In the genomic region with DNA sequence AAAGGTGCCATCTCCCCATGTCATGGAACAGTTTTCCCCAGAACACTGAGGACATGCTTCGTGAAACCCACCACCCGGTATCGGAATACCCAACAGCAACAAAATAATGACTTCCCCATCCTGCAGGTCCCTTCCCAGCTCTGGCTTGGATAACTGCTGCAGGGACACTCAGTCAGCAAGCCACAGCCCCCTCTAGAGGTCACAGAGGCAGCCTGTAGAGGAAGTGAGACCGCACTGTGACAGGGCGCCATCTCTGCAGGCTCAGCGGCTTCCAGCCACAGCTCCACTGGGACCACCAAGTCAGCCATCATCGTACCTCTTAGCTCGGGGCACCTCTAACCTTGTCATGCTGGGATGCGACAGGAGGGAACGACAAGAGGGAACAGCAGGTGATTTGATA, we compare ENCODE assay signal across 14 cellular contexts.
DNase-seq lines count a peak whose midpoint lies in the region; TF ChIP-seq lines count a peak whose summit lies in the region.
"Had no signal": no experiment of that assay in that cellular context is flagged by ENCODE, and none has a peak within 500 bp of the region (broad histone marks: within the 10 kb centered on the region; RNA-seq: fewer than 3 reads in every experiment).

No MANE protein-coding gene starts in this region.

- H3K36me3 ChIP-seq in brain microvascular endothelial cell (replicated peaks): no peaks in the 10 kb centered on the region
- H3K36me3 ChIP-seq in neuronal stem cell (replicated peaks in 1 of 2; ENCODE audit: control insufficient read depth in 2 of 2, insufficient read depth in 2 of 2, low read length in 2 of 2): no peaks in the 10 kb centered on the region

- no peak overlapping the region for H3K18ac ChIP-seq in neuronal stem cell (ENCODE audit: low read length)

- no peak for TF ChIP-seq EP300 in Ishikawa (IDR thresholded peaks at IDR 0.05; ENCODE audit: borderline replicate concordance)

- no peak overlapping the region for H2BK5ac ChIP-seq in neuronal stem cell (ENCODE audit: low read length)

- peak; percentile 22 for TF ChIP-seq CTCF in brain microvascular endothelial cell (IDR thresholded peaks at IDR 0.05; ENCODE audit: low read depth, low read length, missing control alignments)

- no peak overlapping the region for H4K91ac ChIP-seq in neuronal stem cell (ENCODE audit: low read depth, low read length, poor library complexity)

- in situ Hi-C loops in brain microvascular endothelial cell (cut with HindIII; ENCODE audit: low pct_ligation_motif_present, low sequenced_read_pairs): no loop called here

- H3K14ac ChIP-seq in neuronal stem cell (ENCODE audit: low read length): no peak overlapping the region

- H3K4me3 ChIP-seq in brain microvascular endothelial cell (ENCODE audit: low read depth, low read length) (no peak overlapping the region), neuronal stem cell (ENCODE audit: low read length in 2 of 2) (no peak overlapping the region)
- H3K4me3 ChIP-seq: body of pancreas had no signal

- peaks cover 2 to 5% of the 10 kb centered on the region in 2 donors for H3K4me1 ChIP-seq in neuronal stem cell (ENCODE audit: control insufficient read depth in 2 of 2, insufficient read depth in 1 of 2, low read depth in 1 of 2, low read length in 2 of 2)
- H3K4me1 ChIP-seq: body of pancreas had no signal

- H3K27ac ChIP-seq in brain microvascular endothelial cell: no peak overlapping the region
- H3K27ac ChIP-seq in neuronal stem cell (replicated peaks; ENCODE audit: low read length): no peak overlapping the region
- H3K27ac ChIP-seq: body of pancreas had no signal

- H3K4me2 ChIP-seq in neuronal stem cell (ENCODE audit: insufficient read depth, low read length, poor library complexity, severe bottlenecking): no peak overlapping the region

- H3K23ac ChIP-seq in neuronal stem cell (ENCODE audit: low read depth, low read length, poor library complexity): no peak overlapping the region

- H3K9ac ChIP-seq in neuronal stem cell (ENCODE audit: low read depth, low read length, poor library complexity): no peak overlapping the region

- H3K27me3 ChIP-seq in brain microvascular endothelial cell (replicated peaks) (no peaks in the 10 kb centered on the region), neuronal stem cell (ENCODE audit: control insufficient read depth in 3 of 3, insufficient read depth in 3 of 3, low read depth in 1 of 3, low read length in 3 of 3) (no peaks in the 10 kb centered on the region)
- H3K27me3 ChIP-seq: body of pancreas had no signal

- no peak overlapping the region for H2BK12ac ChIP-seq in neuronal stem cell (ENCODE audit: low read length)

- H2AFZ ChIP-seq in neuronal stem cell (ENCODE audit: low read length): no peak overlapping the region

- no peak overlapping the region for H2BK120ac ChIP-seq in neuronal stem cell (ENCODE audit: low read depth, low read length)

- peak; percentile 37; the same call in 1 of the 2 replicates for TF ChIP-seq RAD21 in Ishikawa (IDR thresholded peaks at IDR 0.05; ENCODE audit: low read depth)

- no peak overlapping the region for H3K4ac ChIP-seq in neuronal stem cell (ENCODE audit: low read length)

- no peaks in the 10 kb centered on the region for H3K79me1 ChIP-seq in neuronal stem cell (ENCODE audit: low read depth, low read length)

- WGBS in neuronal stem cell (ENCODE audit: extremely low coverage in 2 of 2, insufficient read length in 2 of 2, insufficient replicate concordance in 1 of 2), 2 donors: no CpG with 5 or more reads among the region's 10 CpGs

- peak; percentile 45 for DNase-seq in DMS53 (lab: John Stamatoyannopoulos, UW)
- DNase-seq in DMS53 treated with DMSO at 0.1 percent for 48 hours (lab: John Stamatoyannopoulos, UW; ENCODE audit: unreplicated experiment): no peak
- DNase-seq in brain microvascular endothelial cell: no peak
- DNase-seq in neuronal stem cell (ENCODE audit: low spot score): no peak
- DNase-seq in DMS153 (lab: John Stamatoyannopoulos, UW): no peak
- no peak for DNase-seq in NCI-H524 treated with DMSO at 0.1 percent for 48 hours (lab: John Stamatoyannopoulos, UW)
- no peak for DNase-seq in GM19240 (ENCODE audit: insufficient read length, low spot score)
- DNase-seq: activated CD4-positive, alpha-beta T cell treated with anti-CD3 and anti-CD28 coated beads, Interleukin-2, amount 50 U/mL, for 1 hour; body of pancreas; Calu3; HCEC 1CT; stimulated activated CD4-positive, alpha-beta T cell treated with anti-CD3 and anti-CD28 coated beads, Interleukin-12 subunit alpha, Interleukin-12 subunit beta, amount 100 ng/mL, for 4 hours; T-helper 1 cell had no signal

- no peak overlapping the region for H2BK15ac ChIP-seq in neuronal stem cell (ENCODE audit: low read length)

- no peaks in the 10 kb centered on the region for H3K9me3 ChIP-seq in neuronal stem cell (replicated peaks in 1 of 2; ENCODE audit: control insufficient read depth in 2 of 2, insufficient read depth in 1 of 2, low read depth in 1 of 2, low read length in 2 of 2)
- H3K9me3 ChIP-seq: body of pancreas had no signal

- no peak overlapping the region for H2AK5ac ChIP-seq in neuronal stem cell (ENCODE audit: low read depth, low read length)

- H4K8ac ChIP-seq in neuronal stem cell (ENCODE audit: low read depth, low read length): peak overlapping the region; percentile 29

TF ChIP-seq in Ishikawa, 13 proteins besides CTCF, POLR2A, EP300 and RAD21:
- TF ChIP-seq NFIC (IDR thresholded peaks at IDR 0.05) (no peak), FOXM1 (IDR thresholded peaks at IDR 0.05; ENCODE audit: borderline replicate concordance, low read depth) (no peak), TEAD4 (IDR thresholded peaks at IDR 0.05) (no peak), CREB1 (IDR thresholded peaks at IDR 0.05; ENCODE audit: low read depth) (no peak), TAF1 (IDR thresholded peaks at IDR 0.05; ENCODE audit: low read depth) (no peak), TCF12 (IDR thresholded peaks at IDR 0.05; ENCODE audit: low read depth) (no peak), ZBTB7A (IDR thresholded peaks at IDR 0.05; ENCODE audit: low read depth) (no peak), EGR1 (IDR thresholded peaks at IDR 0.05) (no peak), CEBPB (IDR thresholded peaks at IDR 0.05) (no peak), YY1 (IDR thresholded peaks at IDR 0.05; ENCODE audit: low read depth) (no peak)
- TF ChIP-seq, protein P1, sequence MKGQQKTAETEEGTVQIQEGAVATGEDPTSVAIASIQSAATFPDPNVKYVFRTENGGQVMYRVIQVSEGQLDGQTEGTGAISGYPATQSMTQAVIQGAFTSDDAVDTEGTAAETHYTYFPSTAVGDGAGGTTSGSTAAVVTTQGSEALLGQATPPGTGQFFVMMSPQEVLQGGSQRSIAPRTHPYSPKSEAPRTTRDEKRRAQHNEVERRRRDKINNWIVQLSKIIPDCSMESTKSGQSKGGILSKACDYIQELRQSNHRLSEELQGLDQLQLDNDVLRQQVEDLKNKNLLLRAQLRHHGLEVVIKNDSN (IDR thresholded peaks at IDR 0.05): no peak
- TF ChIP-seq, protein P2, sequence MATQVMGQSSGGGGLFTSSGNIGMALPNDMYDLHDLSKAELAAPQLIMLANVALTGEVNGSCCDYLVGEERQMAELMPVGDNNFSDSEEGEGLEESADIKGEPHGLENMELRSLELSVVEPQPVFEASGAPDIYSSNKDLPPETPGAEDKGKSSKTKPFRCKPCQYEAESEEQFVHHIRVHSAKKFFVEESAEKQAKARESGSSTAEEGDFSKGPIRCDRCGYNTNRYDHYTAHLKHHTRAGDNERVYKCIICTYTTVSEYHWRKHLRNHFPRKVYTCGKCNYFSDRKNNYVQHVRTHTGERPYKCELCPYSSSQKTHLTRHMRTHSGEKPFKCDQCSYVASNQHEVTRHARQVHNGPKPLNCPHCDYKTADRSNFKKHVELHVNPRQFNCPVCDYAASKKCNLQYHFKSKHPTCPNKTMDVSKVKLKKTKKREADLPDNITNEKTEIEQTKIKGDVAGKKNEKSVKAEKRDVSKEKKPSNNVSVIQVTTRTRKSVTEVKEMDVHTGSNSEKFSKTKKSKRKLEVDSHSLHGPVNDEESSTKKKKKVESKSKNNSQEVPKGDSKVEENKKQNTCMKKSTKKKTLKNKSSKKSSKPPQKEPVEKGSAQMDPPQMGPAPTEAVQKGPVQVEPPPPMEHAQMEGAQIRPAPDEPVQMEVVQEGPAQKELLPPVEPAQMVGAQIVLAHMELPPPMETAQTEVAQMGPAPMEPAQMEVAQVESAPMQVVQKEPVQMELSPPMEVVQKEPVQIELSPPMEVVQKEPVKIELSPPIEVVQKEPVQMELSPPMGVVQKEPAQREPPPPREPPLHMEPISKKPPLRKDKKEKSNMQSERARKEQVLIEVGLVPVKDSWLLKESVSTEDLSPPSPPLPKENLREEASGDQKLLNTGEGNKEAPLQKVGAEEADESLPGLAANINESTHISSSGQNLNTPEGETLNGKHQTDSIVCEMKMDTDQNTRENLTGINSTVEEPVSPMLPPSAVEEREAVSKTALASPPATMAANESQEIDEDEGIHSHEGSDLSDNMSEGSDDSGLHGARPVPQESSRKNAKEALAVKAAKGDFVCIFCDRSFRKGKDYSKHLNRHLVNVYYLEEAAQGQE (IDR thresholded peaks at IDR 0.05; ENCODE audit: low read depth): no peak
- TF ChIP-seq, protein P3, sequence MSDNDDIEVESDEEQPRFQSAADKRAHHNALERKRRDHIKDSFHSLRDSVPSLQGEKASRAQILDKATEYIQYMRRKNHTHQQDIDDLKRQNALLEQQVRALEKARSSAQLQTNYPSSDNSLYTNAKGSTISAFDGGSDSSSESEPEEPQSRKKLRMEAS (IDR thresholded peaks at IDR 0.05): no peak
TF ChIP-seq in Ishikawa: peak in this region for 0.
